8 cellular contexts compared by ENCODE assay signal in genomic region chr2:16756831-16757644, GRCh38.
DNase-seq lines count a peak whose midpoint lies in the region; ATAC-seq and TF ChIP-seq lines count a peak whose summit lies in the region.

No MANE protein-coding gene starts in this region.

- DNase-seq in GM19238 (ENCODE audit: insufficient read length, low spot score) (peak; percentile 50), NCI-H526 treated with DMSO at 0.1 percent for 48 hours (lab: John Stamatoyannopoulos, UW) (peak; percentile 100), lung microvascular endothelial cell (ENCODE audit: low read depth in 2 of 2) (peak; percentile 78 to 85)
- DNase-seq in activated CD4-positive, alpha-beta T cell treated with anti-CD3 and anti-CD28 coated beads, Interleukin-2, amount 50 U/mL, for 4 hours, result peak; percentile 32 to 35
- DNase-seq in effector CD8-positive, alpha-beta T cell (lab: John Stamatoyannopoulos, UW), result peak; percentile 29
- peak; percentile 38 for DNase-seq in stimulated activated CD8-positive, alpha-beta memory T cell treated with anti-CD3 and anti-CD28 coated beads, Interleukin-15, amount 100 ng/mL, for 24 hours (ENCODE audit: low read depth)

- H3K27ac ChIP-seq in C4-2B, result peak overlapping the region; percentile 9; the same call in 1 of the 2 replicates

- peak; percentile 85 for TF ChIP-seq CTCF in C4-2B (conservative IDR thresholded peaks at IDR 0.05)

- ATAC-seq in HG03354 (IDR thresholded peaks at IDR 0.05; ENCODE audit: poor library complexity, severe bottlenecking, unreplicated experiment), result peak; percentile 97

Comparison
In these comparisons a context has a peak if more than half of its experiments do, and no peak if none do; other contexts are left out.
1. Peak in every context shown above with its lines: DNase-seq, ATAC-seq and H3K27ac ChIP-seq.
2. DNase-seq: peak in every context shown above with its lines; median percentile 100 in NCI-H526 treated with DMSO at 0.1 percent for 48 hours; 82 in lung microvascular endothelial cell; 50 in GM19238; 38 in stimulated activated CD8-positive, alpha-beta memory T cell treated with anti-CD3 and anti-CD28 coated beads, Interleukin-15, amount 100 ng/mL, for 24 hours; 34 in activated CD4-positive, alpha-beta T cell treated with anti-CD3 and anti-CD28 coated beads, Interleukin-2, amount 50 U/mL, for 4 hours; 29 in effector CD8-positive, alpha-beta T cell.